Comparison of ENCODE assay signal across 32 cellular contexts in genomic region chr10:125757742-125758141, GRCh38. TPM values are rescaled to one million over a fixed set of nuclear protein-coding genes. Genes with fewer than 3 reads are reported as not detected.
"Had no signal": no experiment of that assay in that cellular context is flagged by ENCODE, and none has a peak within 500 bp of the region (broad histone marks: within the 10 kb centered on the region; RNA-seq: fewer than 3 reads in every experiment).

No MANE protein-coding gene starts in this region.

- H3K27me3 Mint-ChIP-seq: activated CD4-positive, alpha-beta T cell treated with anti-CD3 and anti-CD28 coated beads for 36 hours; activated CD4-positive, alpha-beta T cell treated with anti-CD3 and anti-CD28 coated beads, Interleukin-2, amount 10 ng/mL, durations not matched to agents 7 days and 5 days; activated naive CD4-positive, alpha-beta T cell treated with anti-CD3 and anti-CD28 coated beads, Interleukin-2, amount 10 ng/mL, durations not matched to agents 7 days and 5 days; brain had no signal

- H3K4me3 ChIP-seq: Peyer's patch had no signal

- H3K27me3 ChIP-seq: Peyer's patch had no signal

- FAIRE-seq: bronchial epithelial cell had no signal

- H3K27ac ChIP-seq: KMS-11, Peyer's patch had no signal

- H3K9me3 ChIP-seq: Peyer's patch had no signal

- DNase-seq: activated CD4-positive, alpha-beta T cell treated with anti-CD3 and anti-CD28 coated beads for 36 hours; activated CD4-positive, alpha-beta T cell treated with anti-CD3 and anti-CD28 coated beads, Interleukin-2, amount 10 ng/mL, durations not matched to agents 7 days and 5 days; activated CD4-positive, alpha-beta T cell treated with anti-CD3 and anti-CD28 coated beads, Interleukin-2, amount 50 U/mL, for 48 hours; activated CD8-positive, alpha-beta T cell treated with anti-CD3 and anti-CD28 coated beads, Interleukin-2, amount 10 ng/mL, durations not matched to agents 7 days and 5 days; activated effector memory CD4-positive, alpha-beta T cell treated with Interleukin-2 at 50 U/mL for 16 hours; activated naive CD4-positive, alpha-beta T cell treated with anti-CD3 and anti-CD28 coated beads, Interleukin-2, amount 10 ng/mL, durations not matched to agents 7 days and 5 days; activated T-cell treated with anti-CD3 and anti-CD28 coated beads, Interleukin-2, amount 50 U/mL, for 4 hours; anterior cingulate cortex; caudate nucleus; MM.1S; MV-4-11; NCI-H1092; NCI-H1436 treated with DMSO at 0.1 percent for 48 hours; NCI-H1694 treated with DMSO at 0.1 percent for 48 hours; NCI-H2029; NCI-H345; NCI-H524 treated with DMSO at 0.1 percent for 48 hours; NCI-H748 treated with DMSO at 0.1 percent for 48 hours; NK-92 treated with Interleukin-12 subunit alpha and Interleukin-12 subunit beta, amount 100 ng/mL, for 24 hours; PC-3; Peyer's patch; RPMI8226; SW 1271; T-helper 1 cell; T1000 had no signal

- H3K4me1 Mint-ChIP-seq: activated naive CD4-positive, alpha-beta T cell treated with anti-CD3 and anti-CD28 coated beads, Interleukin-2, amount 10 ng/mL, durations not matched to agents 7 days and 5 days had no signal

- H3K4me3 Mint-ChIP-seq: activated CD4-positive, alpha-beta T cell treated with anti-CD3 and anti-CD28 coated beads for 36 hours; activated CD4-positive, alpha-beta T cell treated with anti-CD3 and anti-CD28 coated beads, Interleukin-2, amount 10 ng/mL, durations not matched to agents 7 days and 5 days; activated CD8-positive, alpha-beta T cell treated with anti-CD3 and anti-CD28 coated beads, Interleukin-2, amount 10 ng/mL, durations not matched to agents 7 days and 5 days; activated naive CD4-positive, alpha-beta T cell treated with anti-CD3 and anti-CD28 coated beads, Interleukin-2, amount 10 ng/mL, durations not matched to agents 7 days and 5 days; activated T-cell treated with anti-CD3 and anti-CD28 coated beads, Interleukin-2, amount 50 U/mL, for 4 hours; brain had no signal

- H3K4me2 ChIP-seq: KMS-11 had no signal

- H3K27ac Mint-ChIP-seq: activated CD4-positive, alpha-beta T cell treated with anti-CD3 and anti-CD28 coated beads for 36 hours; activated CD4-positive, alpha-beta T cell treated with anti-CD3 and anti-CD28 coated beads, Interleukin-2, amount 10 ng/mL, durations not matched to agents 7 days and 5 days; activated CD8-positive, alpha-beta T cell treated with anti-CD3 and anti-CD28 coated beads, Interleukin-2, amount 10 ng/mL, durations not matched to agents 7 days and 5 days; activated naive CD4-positive, alpha-beta T cell treated with anti-CD3 and anti-CD28 coated beads, Interleukin-2, amount 10 ng/mL, durations not matched to agents 7 days and 5 days had no signal

- H3K9me3 Mint-ChIP-seq: activated CD4-positive, alpha-beta T cell treated with anti-CD3 and anti-CD28 coated beads, Interleukin-2, amount 10 ng/mL, durations not matched to agents 7 days and 5 days; activated naive CD4-positive, alpha-beta T cell treated with anti-CD3 and anti-CD28 coated beads, Interleukin-2, amount 10 ng/mL, durations not matched to agents 7 days and 5 days; activated T-cell treated with anti-CD3 and anti-CD28 coated beads, Interleukin-2, amount 50 U/mL, for 4 hours; brain had no signal

- ATAC-seq: activated CD4-positive, alpha-beta T cell treated with anti-CD3 and anti-CD28 coated beads for 36 hours; activated CD8-positive, alpha-beta T cell treated with anti-CD3 and anti-CD28 coated beads, Interleukin-2, amount 10 ng/mL, durations not matched to agents 7 days and 5 days; activated T-cell treated with anti-CD3 and anti-CD28 coated beads, Interleukin-2, amount 50 U/mL, for 4 hours; PC-3; SK-N-SH treated with all-trans-retinoic acid at 6 μM for 48 hours had no signal

- H3K9ac ChIP-seq: KMS-11 had no signal

- H3K4me1 ChIP-seq: Peyer's patch had no signal

RNA-seq across cellular contexts. Expression of gene MMP21, which starts 17.9 kb away (rescaled TPM):
- total RNA-seq: activated CD4-positive, alpha-beta T cell treated with anti-CD3 and anti-CD28 coated beads for 36 hours; activated CD8-positive, alpha-beta T cell treated with anti-CD3 and anti-CD28 coated beads, Interleukin-2, amount 10 ng/mL, durations not matched to agents 7 days and 5 days; activated T-cell treated with anti-CD3 and anti-CD28 coated beads, Interleukin-2, amount 50 U/mL, for 4 hours; bronchial epithelial cell; LHCN-M2; NCI-H460; PC-3; SK-MEL-5 had no signal
